Comparison of ENCODE assay signal across 33 cellular contexts in genomic region chr20:6228302-6228843, GRCh38.
DNase-seq lines count a peak whose midpoint lies in the region; ATAC-seq and TF ChIP-seq lines count a peak whose summit lies in the region.
"Had no signal": no experiment of that assay in that cellular context is flagged by ENCODE, and none has a peak within 500 bp of the region (broad histone marks: within the 10 kb centered on the region; RNA-seq: fewer than 3 reads in every experiment).

No MANE protein-coding gene starts in this region.

- H3K36me3 ChIP-seq in SK-N-MC (ENCODE audit: insufficient read depth, low read length) (no peaks in the 10 kb centered on the region), SK-N-SH (replicated peaks in 1 of 2; ENCODE audit: control insufficient read depth in 1 of 2, insufficient read depth in 2 of 2, low read length in 1 of 2) (no peaks in the 10 kb centered on the region), OCI-LY7 (ENCODE audit: insufficient read depth, low read length) (no peaks in the 10 kb centered on the region), uterus (no peaks in the 10 kb centered on the region)
- H3K36me3 ChIP-seq: BE2C; BLaER1; BLaER1 treated with 17β-estradiol and CSF1 and Interleukin-3, amounts not matched to agents 10 nM and 100 nM had no signal

- no TSS peak for BruUV-seq in OCI-LY7 (replicated peaks; lab: Mats Ljungman, UMichigan)

- 3% methylated on average over 2 of the region's 2 CpGs for WGBS in SK-N-SH (ENCODE audit: low lambda C conversion rate)

- TF ChIP-seq POLR2A in uterus (IDR thresholded peaks at IDR 0.05): no peak

- no peaks in the 10 kb centered on the region for H3K27me3 ChIP-seq in SK-N-SH (ENCODE audit: insufficient read depth)
- H3K27me3 ChIP-seq in uterus: no peaks in the 10 kb centered on the region
- H3K27me3 ChIP-seq: BLaER1; BLaER1 treated with 17β-estradiol and CSF1 and Interleukin-3, amounts not matched to agents 10 nM and 100 nM had no signal

- DNase-seq in HFF-Myc (ENCODE audit: extremely low read depth, low read depth) (peak; percentile 1), SK-N-MC (ENCODE audit: low read depth, low spot score) (no peak), SK-N-SH (peak; percentile 39), GM19238 (ENCODE audit: insufficient read length, low spot score) (no peak), GM20000 (ENCODE audit: low spot score) (no peak), OCI-LY7 (ENCODE audit: low spot score) (no peak), uterus (no peak)
- DNase-seq: 8988T; ACHN; AML-193; BE2C; C1 segment of cervical spinal cord; Caco-2; Calu3; CD4-positive, alpha-beta memory T cell; CD4-positive, alpha-beta T cell; CD4-positive, CD25-positive, alpha-beta regulatory T cell; CD8-positive, alpha-beta memory T cell; CD8-positive, alpha-beta T cell; COR-L47; DMS 273 treated with DMSO at 0.1 percent for 48 hours; DMS153; DMS53; DMS79; DMS79 treated with DMSO at 0.1 percent for 48 hours; DND-41; EL had no signal

- intact Hi-C loops in OCI-LY7 (cut with micrococcal nuclease; ENCODE audit: unreplicated experiment) (no loop called here), uterus (cut with DNase I; ENCODE audit: low total_unique reads) (no loop called here)

- H3K4me3 ChIP-seq in HFF-Myc (replicated peaks; ENCODE audit: low read depth, low read length) (no peak overlapping the region), SK-N-MC (no peak overlapping the region), SK-N-SH (ENCODE audit: low read depth in 2 of 2, low read length in 1 of 2) (no peak overlapping the region), OCI-LY7 (ENCODE audit: low read depth, low read length, poor library complexity, severe bottlenecking) (no peak overlapping the region), uterus (no peak overlapping the region)
- H3K4me3 ChIP-seq: A549; BLaER1; BLaER1 treated with 17β-estradiol and CSF1 and Interleukin-3, amounts not matched to agents 10 nM and 100 nM had no signal

- H3K9me2 ChIP-seq in SK-N-SH: no peaks in the 10 kb centered on the region
- H3K9me2 ChIP-seq in OCI-LY7 (ENCODE audit: insufficient read depth, low read length): no peaks in the 10 kb centered on the region

- H3K9ac ChIP-seq in SK-N-MC (ENCODE audit: insufficient read length) (no peak overlapping the region), SK-N-SH (no peak overlapping the region)
- H3K9ac ChIP-seq: BLaER1; BLaER1 treated with 17β-estradiol and CSF1 and Interleukin-3, amounts not matched to agents 10 nM and 100 nM had no signal

- H4K20me1 ChIP-seq in SK-N-SH (ENCODE audit: insufficient read depth) (no peaks in the 10 kb centered on the region), OCI-LY7 (ENCODE audit: insufficient read depth, low read length) (no peaks in the 10 kb centered on the region)
- H4K20me1 ChIP-seq: BLaER1; BLaER1 treated with 17β-estradiol and CSF1 and Interleukin-3, amounts not matched to agents 10 nM and 100 nM had no signal

- POLR2A ChIA-PET in SK-N-SH (lab: Yijun Ruan, JAX) (no interaction called here), OCI-LY7 (lab: Charles Lee) (no interaction called here)

- TF ChIP-seq CTCF in HFF-Myc (IDR thresholded peaks at IDR 0.05; ENCODE audit: low read depth, low read length, missing control alignments) (no peak), SK-N-SH (IDR thresholded peaks at IDR 0.05) (no peak), GM20000 (IDR thresholded peaks at IDR 0.05; ENCODE audit: extremely low read depth, missing control alignments) (no peak), OCI-LY7 (conservative IDR thresholded peaks at IDR 0.05; ENCODE audit: low read length) (no peak), uterus (IDR thresholded peaks at IDR 0.05) (no peak)

- H3K79me2 ChIP-seq in SK-N-SH (ENCODE audit: insufficient read depth) (no peaks in the 10 kb centered on the region), OCI-LY7 (ENCODE audit: insufficient read depth, low read depth, low read length) (no peaks in the 10 kb centered on the region)

- H3K27ac ChIP-seq in SK-N-MC: peak overlapping the region; percentile 63
- H3K27ac ChIP-seq in SK-N-SH (ENCODE audit: low read depth in 2 of 2, low read length in 1 of 2): peak overlapping the region in 1 of 2 experiments; percentile 79; a peak in 2 of 4 replicates
- H3K27ac ChIP-seq in OCI-LY7 (ENCODE audit: low read depth, low read length, poor library complexity, severe bottlenecking): no peak overlapping the region
- no peak overlapping the region for H3K27ac ChIP-seq in uterus
- H3K27ac ChIP-seq: 22Rv1; A549; BLaER1; BLaER1 treated with 17β-estradiol and CSF1 and Interleukin-3, amounts not matched to agents 10 nM and 100 nM; C4-2B had no signal

- peak in 1 of 2 experiments; percentile 90; a peak in 2 of 4 replicates for TF ChIP-seq EP300 in SK-N-SH (IDR thresholded peaks at IDR 0.05; ENCODE audit: borderline replicate concordance in 1 of 2, low read depth in 1 of 2, low read length in 1 of 2)

- H3K9me3 ChIP-seq in SK-N-MC (ENCODE audit: low read depth, low read length): no peaks in the 10 kb centered on the region
- H3K9me3 ChIP-seq in SK-N-SH: no peaks in the 10 kb centered on the region
- H3K9me3 ChIP-seq in OCI-LY7 (ENCODE audit: low read length): no peaks in the 10 kb centered on the region
- no peaks in the 10 kb centered on the region for H3K9me3 ChIP-seq in uterus
- H3K9me3 ChIP-seq: A549, BE2C had no signal

- H3F3A ChIP-seq in SK-N-SH (replicated peaks; ENCODE audit: insufficient read depth): no peaks in the 10 kb centered on the region

- TF ChIP-seq RAD21 in SK-N-SH (IDR thresholded peaks at IDR 0.05; ENCODE audit: low read length): no peak; the same call in 1 of the 2 replicates

- H2AFZ ChIP-seq in SK-N-SH (ENCODE audit: low read depth): no peak overlapping the region
- no peak overlapping the region for H2AFZ ChIP-seq in OCI-LY7 (ENCODE audit: low read length)

- H3K4me2 ChIP-seq in SK-N-SH: no peak overlapping the region
- H3K4me2 ChIP-seq in OCI-LY7 (ENCODE audit: low read length): no peak overlapping the region
- H3K4me2 ChIP-seq: A549; BLaER1; BLaER1 treated with 17β-estradiol and CSF1 and Interleukin-3, amounts not matched to agents 10 nM and 100 nM had no signal

- no peak for ATAC-seq in SK-N-SH treated with all-trans-retinoic acid at 6 μM for 48 hours
- ATAC-seq: A549; CD8-positive, alpha-beta T cell had no signal

- H3K4me1 ChIP-seq in SK-N-SH (ENCODE audit: control insufficient read depth in 1 of 2, insufficient read depth in 2 of 2, low read depth in 1 of 2, low read length in 1 of 2) (peaks cover 0 to 4% of the 10 kb centered on the region in 2 experiments; a peak in 2 of 4 replicates), OCI-LY7 (ENCODE audit: insufficient read depth, low read length, poor library complexity, severe bottlenecking) (no peaks in the 10 kb centered on the region), uterus (no peaks in the 10 kb centered on the region)
- H3K4me1 ChIP-seq: A549, BE2C, Caco-2 had no signal

- CTCF ChIA-PET in SK-N-SH (lab: Yijun Ruan, JAX): no interaction called here
- CTCF ChIA-PET in OCI-LY7 (lab: Charles Lee; ENCODE audit: unreplicated experiment): no interaction called here

TF ChIP-seq in SK-N-SH, 30 proteins besides CTCF, POLR2A, EP300 and RAD21:
- TF ChIP-seq YY1 (IDR thresholded peaks at IDR 0.05; ENCODE audit: low read depth) (no peak), TEAD4 (IDR thresholded peaks at IDR 0.05; ENCODE audit: borderline replicate concordance, insufficient read depth) (0 out of 2 replicates have a peak, but pooled peaks have one; percentile 10), MXI1 (IDR thresholded peaks at IDR 0.05; ENCODE audit: low read depth, low read length) (peak; percentile 43; the same call in 1 of the 2 replicates), RCOR1 (IDR thresholded peaks at IDR 0.05; ENCODE audit: low read length) (peak; percentile 32; the same call in 1 of the 2 replicates), FOXM1 (IDR thresholded peaks at IDR 0.05; ENCODE audit: low read depth) (no peak), GATA2 (CRISPR knock-in tag; IDR thresholded peaks at IDR 0.05) (peak; percentile 75), NRF1 (IDR thresholded peaks at IDR 0.05; ENCODE audit: low read depth, low read length) (no peak), CHD2 (IDR thresholded peaks at IDR 0.05; ENCODE audit: low read length, partially characterized antibody) (peak; percentile 26), TCF12 (IDR thresholded peaks at IDR 0.05) (peak; percentile 43), GABPA (IDR thresholded peaks at IDR 0.05; ENCODE audit: low read depth) (no peak)

TF ChIP-seq in SK-N-SH treated with all-trans-retinoic acid at 6 μM for 48 hours, 23 proteins besides CTCF, POLR2A, EP300 and RAD21 (continues in another document):
- TF ChIP-seq ZC3H10 (CRISPR knock-in tag; IDR thresholded peaks at IDR 0.05) (no peak), ESRRG (CRISPR knock-in tag; IDR thresholded peaks at IDR 0.05) (no peak), TCF4 (CRISPR knock-in tag; IDR thresholded peaks at IDR 0.05; ENCODE audit: borderline replicate concordance) (peak; percentile 92), CSRNP3 (CRISPR knock-in tag; IDR thresholded peaks at IDR 0.05) (no peak)

Comparison
In these comparisons a context has a peak if more than half of its experiments do, and no peak if none do; other contexts are left out.
1. DNase-seq: peak in HFF-Myc (single experiment) and SK-N-SH (single experiment); none in SK-N-MC (single experiment), GM19238 (single experiment), GM20000 (single experiment), OCI-LY7 (single experiment) and uterus (0 of 2).